Comparison of ENCODE assay signal across 25 cellular contexts in genomic region chr3:126555795-126556636, GRCh38. TPM values are rescaled to one million over a fixed set of nuclear protein-coding genes. Genes with fewer than 3 reads are reported as not detected.
DNase-seq lines count a peak whose midpoint lies in the region; ATAC-seq and TF ChIP-seq lines count a peak whose summit lies in the region.
"Had no signal": no experiment of that assay in that cellular context is flagged by ENCODE, and none has a peak within 500 bp of the region (broad histone marks: within the 10 kb centered on the region; RNA-seq: fewer than 3 reads in every experiment).

No MANE protein-coding gene starts in this region.

- H3K9me3 Mint-ChIP-seq in activated T-cell treated with anti-CD3 and anti-CD28 coated beads, Interleukin-2, amount 50 U/mL, for 24 hours, result no peaks in the 10 kb centered on the region
- H3K9me3 Mint-ChIP-seq in natural killer cell (no peaks in the 10 kb centered on the region), type B pancreatic cell (no peaks in the 10 kb centered on the region)
- H3K9me3 Mint-ChIP-seq: stimulated activated naive CD8-positive, alpha-beta T cell treated with anti-CD3 and anti-CD28 coated beads, Interleukin-15, Interleukin-2, amounts not matched to agents 100 ng/mL and 50 ng/mL, for 24 hours had no signal

- H3K27ac ChIP-seq in coronary artery, result no peak overlapping the region
- H3K27ac ChIP-seq: cardiac muscle cell had no signal

- peak; percentile 12 for DNase-seq in activated T-cell treated with anti-CD3 and anti-CD28 coated beads, Interleukin-2, amount 50 U/mL, for 24 hours
- DNase-seq in activated T-cell treated with anti-CD3 and anti-CD28 coated beads for 4 hours (no peak), coronary artery (ENCODE audit: low spot score) (peak; percentile 60), natural killer cell (peak; percentile 11), type B pancreatic cell (ENCODE audit: extremely low spot score, unreplicated experiment) (peak; percentile 55), cerebellar nuclear complex (lab: John Stamatoyannopoulos, UW) (no peak), HuH-7 (ENCODE audit: low spot score) (no peak)
- DNase-seq: activated CD4-positive, alpha-beta T cell treated with anti-CD3 and anti-CD28 coated beads, Interleukin-2, amount 50 U/mL, for 48 hours; DMS153; GF-D8; NCI-H1436; NCI-H2171 treated with DMSO at 0.1 percent for 48 hours; NCI-H82; nucleus accumbens; PC-3; T-helper 1 cell had no signal

- H3K4me3 ChIP-seq in coronary artery, result no peak overlapping the region
- H3K4me3 ChIP-seq: cardiac muscle cell had no signal

- no peaks in the 10 kb centered on the region for H3K4me1 Mint-ChIP-seq in activated T-cell treated with anti-CD3 and anti-CD28 coated beads, Interleukin-2, amount 50 U/mL, for 24 hours (ENCODE audit: low read depth)
- H3K4me1 Mint-ChIP-seq in natural killer cell, result no peaks in the 10 kb centered on the region
- H3K4me1 Mint-ChIP-seq in type B pancreatic cell (ENCODE audit: unreplicated experiment), result no peaks in the 10 kb centered on the region
- H3K4me1 Mint-ChIP-seq: CD14-positive monocyte had no signal

- no peak overlapping the region for H3K4me3 Mint-ChIP-seq in activated T-cell treated with anti-CD3 and anti-CD28 coated beads, Interleukin-2, amount 50 U/mL, for 24 hours
- no peak overlapping the region for H3K4me3 Mint-ChIP-seq in natural killer cell
- no peak overlapping the region for H3K4me3 Mint-ChIP-seq in type B pancreatic cell
- H3K4me3 Mint-ChIP-seq: CD14-positive monocyte; stimulated activated naive CD8-positive, alpha-beta T cell treated with anti-CD3 and anti-CD28 coated beads, Interleukin-15, Interleukin-2, amounts not matched to agents 100 ng/mL and 50 ng/mL, for 24 hours had no signal

- H3K27me3 Mint-ChIP-seq in activated T-cell treated with anti-CD3 and anti-CD28 coated beads, Interleukin-2, amount 50 U/mL, for 24 hours, result peaks cover 1% of the 10 kb centered on the region
- H3K27me3 Mint-ChIP-seq in natural killer cell (ENCODE audit: low read depth in 2 of 2), result no peaks in the 10 kb centered on the region
- peaks cover 11% of the 10 kb centered on the region for H3K27me3 Mint-ChIP-seq in type B pancreatic cell
- H3K27me3 Mint-ChIP-seq: stimulated activated naive CD8-positive, alpha-beta T cell treated with anti-CD3 and anti-CD28 coated beads, Interleukin-15, Interleukin-2, amounts not matched to agents 100 ng/mL and 50 ng/mL, for 24 hours had no signal

- intact Hi-C loops in natural killer cell (cut with micrococcal nuclease), result no loop called here

- H3K27ac Mint-ChIP-seq in activated T-cell treated with anti-CD3 and anti-CD28 coated beads, Interleukin-2, amount 50 U/mL, for 24 hours, result no peak overlapping the region
- H3K27ac Mint-ChIP-seq in natural killer cell (no peak overlapping the region), type B pancreatic cell (no peak overlapping the region)
- H3K27ac Mint-ChIP-seq: stimulated activated naive CD8-positive, alpha-beta T cell treated with anti-CD3 and anti-CD28 coated beads, Interleukin-15, Interleukin-2, amounts not matched to agents 100 ng/mL and 50 ng/mL, for 24 hours had no signal

- TF ChIP-seq CTCF in coronary artery (IDR thresholded peaks at IDR 0.05) (no peak), natural killer cell (IDR thresholded peaks at IDR 0.05) (no peak), type B pancreatic cell (conservative IDR thresholded peaks at IDR 0.05) (no peak)

- ATAC-seq in natural killer cell (no peak), GM21381 (IDR thresholded peaks at IDR 0.05; ENCODE audit: unreplicated experiment) (no peak)
- ATAC-seq: esophagus mucosa, HCT116, PC-3 had no signal

- H3K36me3 Mint-ChIP-seq in activated T-cell treated with anti-CD3 and anti-CD28 coated beads, Interleukin-2, amount 50 U/mL, for 24 hours (ENCODE audit: low read depth), result no peaks in the 10 kb centered on the region
- no peaks in the 10 kb centered on the region for H3K36me3 Mint-ChIP-seq in natural killer cell
- no peaks in the 10 kb centered on the region for H3K36me3 Mint-ChIP-seq in type B pancreatic cell
- H3K36me3 Mint-ChIP-seq: CD14-positive monocyte had no signal

RNA-seq across cellular contexts. Expression of gene C3orf22, which starts 2.7 kb away (rescaled TPM):
- total RNA-seq in natural killer cell (not detected), type B pancreatic cell (ENCODE audit: low replicate concordance) (not detected in 2 replicates)
- total RNA-seq: A673, cardiac muscle cell, esophagus mucosa, M059J, PC-3, urinary bladder had no signal

RNA-seq across cellular contexts. Expression of gene CHST13, which starts 32.1 kb away (rescaled TPM):
- under 1 TPM in 2 of 3 donors, not detected in 1; 0.19 to 0.20 TPM for total RNA-seq in natural killer cell
- total RNA-seq in type B pancreatic cell (ENCODE audit: low replicate concordance), result 0.31 and 0.67 TPM in 2 replicates
- total RNA-seq: A673, esophagus mucosa, M059J, PC-3 had no signal

RNA-seq across cellular contexts. Expression of gene UROC1, which starts 38.4 kb away (rescaled TPM):
- total RNA-seq in natural killer cell, result not detected
- total RNA-seq in type B pancreatic cell (ENCODE audit: low replicate concordance), result not detected in 2 replicates
- total RNA-seq: A673, cardiac muscle cell, esophagus mucosa, PC-3, urinary bladder had no signal

Comparison
In these comparisons a context has a peak if more than half of its experiments do, and no peak if none do; other contexts are left out.
1. DNase-seq: peak in activated T-cell treated with anti-CD3 and anti-CD28 coated beads, Interleukin-2, amount 50 U/mL, for 24 hours (single experiment), coronary artery (single experiment), natural killer cell (single experiment) and type B pancreatic cell (single experiment); none in activated T-cell treated with anti-CD3 and anti-CD28 coated beads for 4 hours (single experiment), cerebellar nuclear complex (0 of 2) and HuH-7 (single experiment).